In genomic region chr1:204775546-204775945, GRCh38 we compare ENCODE assay signal across 10 cellular contexts.
"Had no signal": no experiment of that assay in that cellular context is flagged by ENCODE, and none has a peak within 500 bp of the region (broad histone marks: within the 10 kb centered on the region; RNA-seq: fewer than 3 reads in every experiment).

No MANE protein-coding gene starts in this region.

- H3K9me3 Mint-ChIP-seq: H9, HFFc6 had no signal

- H3K9me3 ChIP-seq: HAP-1 had no signal

- H3K27ac Mint-ChIP-seq: H9, HFFc6 had no signal

- H3K4me3 ChIP-seq: GM23248, HAP-1 had no signal

- ATAC-seq: HCT116 had no signal

- H3K27ac ChIP-seq: GM23248 had no signal

- H3K9ac ChIP-seq: GM23248 had no signal

- H3K4me3 Mint-ChIP-seq: H9, HFFc6 had no signal

- H3K36me3 ChIP-seq: HAP-1 had no signal

- DNase-seq: GM23248, GOT3, H7, H9, HCEC 1CT, HFFc6 had no signal

- H3K4me1 ChIP-seq: HAP-1 had no signal

- H2AFZ ChIP-seq: GM23248 had no signal

- FAIRE-seq: H1, H54 had no signal
